ENCODE assay signal across 20 cellular contexts in the genomic region with DNA sequence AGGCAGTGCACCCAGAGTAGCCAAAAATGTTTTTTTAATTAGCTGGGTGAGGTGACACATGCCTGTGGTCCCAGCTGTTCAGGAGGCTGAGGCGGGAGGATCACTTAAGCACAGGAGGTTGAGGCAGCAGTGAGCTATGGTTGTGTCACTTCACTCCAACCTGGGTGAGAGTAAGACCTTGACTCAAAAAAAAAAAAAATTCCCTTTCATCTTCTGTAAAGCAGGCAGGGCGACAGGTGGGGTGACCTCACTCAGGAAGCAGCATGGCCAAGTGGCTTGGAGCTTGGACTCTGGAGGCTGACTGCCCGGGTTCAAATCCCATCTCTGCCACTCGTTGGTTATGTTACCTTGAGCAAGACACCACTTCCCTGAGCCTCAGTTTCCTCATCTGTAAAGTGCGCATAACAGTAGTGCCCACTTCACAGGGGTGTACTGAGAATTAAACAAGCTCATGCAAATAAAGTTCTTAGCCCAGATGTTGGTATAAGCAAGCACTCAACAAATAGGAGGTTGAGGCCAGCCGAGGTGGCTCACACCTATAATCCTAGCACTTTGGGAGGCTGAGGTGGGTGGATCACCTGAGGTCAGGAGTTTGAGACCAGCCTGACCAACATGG. TPM values are rescaled to one million over a fixed set of nuclear protein-coding genes. Genes with fewer than 3 reads are reported as not detected.
DNase-seq lines count a peak whose midpoint lies in the region; ATAC-seq, FAIRE-seq and TF ChIP-seq lines count a peak whose summit lies in the region.
"Had no signal": no experiment of that assay in that cellular context is flagged by ENCODE, and none has a peak within 500 bp of the region (broad histone marks: within the 10 kb centered on the region; RNA-seq: fewer than 3 reads in every experiment).

No MANE protein-coding gene starts in this region.

- H3K27me3 Mint-ChIP-seq in progenitor cell of endocrine pancreas, result peaks cover 23% of the 10 kb centered on the region

- no peaks in the 10 kb centered on the region for H3K4me1 Mint-ChIP-seq in progenitor cell of endocrine pancreas (ENCODE audit: low read depth)

- FAIRE-seq in GM12892 (lab: Jason Lieb, UNC), result peak; percentile 5
- FAIRE-seq: H54 had no signal

- peak overlapping the region; percentile 12 to 62 (median 44) for H3K27ac ChIP-seq in gastrocnemius medialis
- H3K27ac ChIP-seq: KMS-11, PC-9 had no signal

- peak overlapping the region in 1 of 2 donors; percentile 59 for H3K27ac Mint-ChIP-seq in activated naive CD4-positive, alpha-beta T cell treated with anti-CD3 and anti-CD28 coated beads, Interleukin-2, amount 50 U/mL, for 72 hours
- no peak overlapping the region for H3K27ac Mint-ChIP-seq in progenitor cell of endocrine pancreas
- H3K27ac Mint-ChIP-seq: CD8-positive, alpha-beta T cell had no signal

- H3K36me3 ChIP-seq in gastrocnemius medialis, result peaks cover 0 to 89% of the 10 kb centered on the region in 2 donors
- H3K36me3 ChIP-seq: BE2C had no signal

- no peak for DNase-seq in activated naive CD4-positive, alpha-beta T cell treated with anti-CD3 and anti-CD28 coated beads, Interleukin-2, amount 50 U/mL, for 72 hours (ENCODE audit: low spot score in 2 of 2)
- DNase-seq in activated naive CD4-positive, alpha-beta T cell treated with anti-CD3 and anti-CD28 coated beads, Interleukin-2, amount 50 U/mL, for 16 hours, result no peak
- no peak for DNase-seq in GM12892 (ENCODE audit: insufficient read length)
- peak; percentile 22 for DNase-seq in RPMI8226
- no peak for DNase-seq in gastrocnemius medialis
- DNase-seq in progenitor cell of endocrine pancreas (ENCODE audit: low spot score, unreplicated experiment), result no peak
- DNase-seq: BE2C; CD8-positive, alpha-beta T cell; MM.1S; NCI-H1105 treated with DMSO at 0.1 percent for 48 hours; NCI-H1930; NCI-H2171; NCI-H446 treated with DMSO at 0.1 percent for 48 hours; NCI-H774; PC-9 had no signal

- H3K27me3 ChIP-seq in gastrocnemius medialis, result no peaks in the 10 kb centered on the region

- H3K9me3 ChIP-seq in gastrocnemius medialis, result no peaks in the 10 kb centered on the region
- H3K9me3 ChIP-seq: BE2C had no signal

- no peak for TF ChIP-seq CTCF in gastrocnemius medialis (IDR thresholded peaks at IDR 0.05 in 4 of 5, conservative IDR thresholded peaks at IDR 0.05 in 1 of 5)
- TF ChIP-seq CTCF in progenitor cell of endocrine pancreas (IDR thresholded peaks at IDR 0.05; ENCODE audit: unreplicated experiment), result no peak

- intact Hi-C loops in gastrocnemius medialis (cut with DNase I; ENCODE audit: low total_unique reads), result loop anchor here (5.0 kb wide), 1 partner anchor 42 kb away; no protein-coding TSS in a partner anchor

- H3K4me1 ChIP-seq in gastrocnemius medialis, result no peaks in the 10 kb centered on the region
- H3K4me1 ChIP-seq: BE2C had no signal

- no peaks in the 10 kb centered on the region for H3K9me3 Mint-ChIP-seq in activated naive CD4-positive, alpha-beta T cell treated with anti-CD3 and anti-CD28 coated beads, Interleukin-2, amount 50 U/mL, for 72 hours
- H3K9me3 Mint-ChIP-seq in progenitor cell of endocrine pancreas (ENCODE audit: low read depth), result no peaks in the 10 kb centered on the region
- H3K9me3 Mint-ChIP-seq: CD8-positive, alpha-beta T cell had no signal

- H3K36me3 Mint-ChIP-seq in activated naive CD4-positive, alpha-beta T cell treated with anti-CD3 and anti-CD28 coated beads, Interleukin-2, amount 50 U/mL, for 72 hours, result no peaks in the 10 kb centered on the region
- H3K36me3 Mint-ChIP-seq in progenitor cell of endocrine pancreas (ENCODE audit: insufficient read depth), result no peaks in the 10 kb centered on the region
- H3K36me3 Mint-ChIP-seq: CD8-positive, alpha-beta T cell had no signal

- H3K4me3 ChIP-seq in gastrocnemius medialis, result no peak overlapping the region
- H3K4me3 ChIP-seq: PC-9 had no signal

- in situ Hi-C loops in gastrocnemius medialis (cut with MboI; ENCODE audit: low sequenced_read_pairs in 4 of 4), result no loop called here

- TF ChIP-seq POLR2A in GM12892 (IDR thresholded peaks at IDR 0.05; ENCODE audit: low read depth, low read length) (no peak), gastrocnemius medialis (IDR thresholded peaks at IDR 0.05) (no peak)

- no peak overlapping the region for H3K4me3 Mint-ChIP-seq in progenitor cell of endocrine pancreas (ENCODE audit: low read depth)
- H3K4me3 Mint-ChIP-seq: CD8-positive, alpha-beta T cell had no signal

- peak; percentile 67 to 80 for ATAC-seq in activated naive CD4-positive, alpha-beta T cell treated with anti-CD3 and anti-CD28 coated beads, Interleukin-2, amount 50 U/mL, for 72 hours
- ATAC-seq in gastrocnemius medialis (no peak), GM19023 (IDR thresholded peaks at IDR 0.05; ENCODE audit: unreplicated experiment) (no peak)
- ATAC-seq: CD8-positive, alpha-beta T cell; Right ventricle myocardium inferior; SK-N-SH treated with all-trans-retinoic acid at 6 μM for 48 hours had no signal

RNA-seq across cellular contexts. Expression of a gene that starts 48.3 kb away (rescaled TPM):
- 100 to 1,000 TPM; 225 to 247 TPM for total RNA-seq in activated naive CD4-positive, alpha-beta T cell treated with anti-CD3 and anti-CD28 coated beads, Interleukin-2, amount 50 U/mL, for 72 hours
- polyA plus RNA-seq in GM12892 (2012; ENCODE audit: missing spikeins), result 105 TPM
- total RNA-seq in gastrocnemius medialis (under 1 TPM in 3 of 4 donors, not detected in 1; 0.31 to 0.97 (median 0.78) TPM), progenitor cell of endocrine pancreas (6.7 and 10.9 TPM in 2 replicates)

RNA-seq across cellular contexts. Expression of a gene that starts 49.5 kb away (rescaled TPM):
- total RNA-seq in activated naive CD4-positive, alpha-beta T cell treated with anti-CD3 and anti-CD28 coated beads, Interleukin-2, amount 50 U/mL, for 72 hours, result 100 to 1,000 TPM; 282 to 299 TPM
- polyA plus RNA-seq in GM12892 (2012; ENCODE audit: missing spikeins), result 279 TPM
- total RNA-seq in gastrocnemius medialis, result 100 to 1,000 TPM; 619 to 975 (median 681) TPM
- total RNA-seq in progenitor cell of endocrine pancreas, result 193 and 203 TPM in 2 replicates

Comparison
In these comparisons a context has a peak if more than half of its experiments do, and no peak if none do; other contexts are left out.
1. ATAC-seq: peak in activated naive CD4-positive, alpha-beta T cell treated with anti-CD3 and anti-CD28 coated beads, Interleukin-2, amount 50 U/mL, for 72 hours (2 of 2); none in gastrocnemius medialis (0 of 2) and GM19023 (single experiment).
2. RNA of a gene that starts 48.3 kb away (total RNA-seq): 225 to 247 TPM in activated naive CD4-positive, alpha-beta T cell treated with anti-CD3 and anti-CD28 coated beads, Interleukin-2, amount 50 U/mL, for 72 hours; 6.7 to 10.9 TPM in progenitor cell of endocrine pancreas and 0.31 to 0.97 TPM in gastrocnemius medialis; every median in the first group is over 10 times any median in the second.